9 cellular contexts compared by ENCODE assay signal in the genomic region with DNA sequence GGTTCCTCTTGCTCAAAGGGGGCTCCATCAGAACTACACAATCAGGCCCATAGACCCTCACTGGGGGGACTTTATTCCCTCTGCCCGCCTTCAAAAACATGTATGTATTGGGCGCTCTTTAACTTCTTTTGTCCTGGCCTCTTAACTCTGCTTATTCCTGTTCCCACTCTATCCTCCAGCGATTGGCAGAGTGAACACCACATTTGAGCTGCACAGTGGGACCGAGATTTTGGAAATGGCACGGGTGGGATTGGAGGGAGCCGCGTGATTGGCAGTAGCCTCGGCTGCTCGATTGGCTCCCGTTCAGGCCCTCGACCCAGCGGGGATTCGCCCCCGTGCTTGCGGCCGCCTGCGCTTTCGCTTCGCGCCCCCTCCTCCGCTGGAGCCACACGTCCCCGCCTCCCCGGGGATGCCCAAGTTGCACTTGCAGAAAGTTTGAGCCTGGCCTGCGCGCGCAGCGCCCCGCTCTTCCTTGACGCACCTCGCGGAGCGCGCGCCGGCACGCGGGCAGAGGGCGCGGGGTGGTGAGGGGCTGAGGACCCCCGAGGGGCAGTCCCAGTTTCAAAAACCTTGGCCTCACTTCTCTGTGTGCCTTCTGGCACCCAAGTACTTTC. TPM values are rescaled to one million over a fixed set of nuclear protein-coding genes. Genes with fewer than 3 reads are reported as not detected.
DNase-seq lines count a peak whose midpoint lies in the region; ATAC-seq lines count a peak whose summit lies in the region.
"Had no signal": no experiment of that assay in that cellular context is flagged by ENCODE, and none has a peak within 500 bp of the region (broad histone marks: within the 10 kb centered on the region; RNA-seq: fewer than 3 reads in every experiment).

A gene (minus strand): TSS at position 192 of the 614 bp plus-strand sequence. CDS start 164 bp downstream, at position 28.

- H3K27me3 ChIP-seq in neuronal stem cell (ENCODE audit: control insufficient read depth in 3 of 3, insufficient read depth in 3 of 3, low read depth in 1 of 3, low read length in 3 of 3): peaks cover 0 to 28% (median 5%) of the 10 kb centered on the region in 3 experiments

- peaks cover 13% of the 10 kb centered on the region in 2 donors for H3K4me1 ChIP-seq in neuronal stem cell (ENCODE audit: control insufficient read depth in 2 of 2, insufficient read depth in 1 of 2, low read depth in 1 of 2, low read length in 2 of 2)

- peak within 1 kb of the TSS; percentile 92 for H3K27ac ChIP-seq in neuronal stem cell (replicated peaks; ENCODE audit: low read length)

- peak within 1 kb of the TSS; percentile 89 for H2BK12ac ChIP-seq in neuronal stem cell (ENCODE audit: low read length)

- H3K9me3 ChIP-seq in neuronal stem cell (replicated peaks in 1 of 2; ENCODE audit: control insufficient read depth in 2 of 2, insufficient read depth in 1 of 2, low read depth in 1 of 2, low read length in 2 of 2): no peaks in the 10 kb centered on the region

- no CpG with 5 or more reads among the region's 41 CpGs for WGBS in neuronal stem cell (ENCODE audit: extremely low coverage in 2 of 2, insufficient read length in 2 of 2, insufficient replicate concordance in 1 of 2), 2 donors

- peak within 1 kb of the TSS; percentile 89 for H2BK120ac ChIP-seq in neuronal stem cell (ENCODE audit: low read depth, low read length)

- no peak within 1 kb of the TSS for H3K14ac ChIP-seq in neuronal stem cell (ENCODE audit: low read length)

- peaks cover 5 to 28% of the 10 kb centered on the region in 2 donors for H3K36me3 ChIP-seq in neuronal stem cell (replicated peaks in 1 of 2; ENCODE audit: control insufficient read depth in 2 of 2, insufficient read depth in 2 of 2, low read length in 2 of 2)

- peaks cover 10% of the 10 kb centered on the region for H3K79me1 ChIP-seq in neuronal stem cell (ENCODE audit: low read depth, low read length)

- no peak within 1 kb of the TSS for H4K8ac ChIP-seq in neuronal stem cell (ENCODE audit: low read depth, low read length)

- ATAC-seq in GM19035 (IDR thresholded peaks at IDR 0.05; ENCODE audit: unreplicated experiment): no peak
- no peak for ATAC-seq in left lobe of liver

- peak within 1 kb of the TSS; percentile 72 for H3K4ac ChIP-seq in neuronal stem cell (ENCODE audit: low read length)

- H3K4me2 ChIP-seq in neuronal stem cell (ENCODE audit: insufficient read depth, low read length, poor library complexity, severe bottlenecking): peak within 1 kb of the TSS; percentile 95

- peak within 1 kb of the TSS; percentile 97 to 99 for H3K4me3 ChIP-seq in neuronal stem cell (ENCODE audit: low read length in 2 of 2)

- H2AK5ac ChIP-seq in neuronal stem cell (ENCODE audit: low read depth, low read length): peak within 1 kb of the TSS; percentile 94

- H2AFZ ChIP-seq in neuronal stem cell (ENCODE audit: low read length): peak within 1 kb of the TSS; percentile 76

- peak within 1 kb of the TSS; percentile 77 for H3K23ac ChIP-seq in neuronal stem cell (ENCODE audit: low read depth, low read length, poor library complexity)

- peak within 1 kb of the TSS; percentile 100 for H3K18ac ChIP-seq in neuronal stem cell (ENCODE audit: low read length)

- H4K91ac ChIP-seq in neuronal stem cell (ENCODE audit: low read depth, low read length, poor library complexity): no peak within 1 kb of the TSS

- H2BK5ac ChIP-seq in neuronal stem cell (ENCODE audit: low read length): peak within 1 kb of the TSS; percentile 79

- DNase-seq in ELF-1 (ENCODE audit: low read depth, low spot score): peak; percentile 80
- peak; percentile 49 for DNase-seq in NCI-H1694 treated with DMSO at 0.1 percent for 48 hours (lab: John Stamatoyannopoulos, UW)
- peak; percentile 94 for DNase-seq in cerebellar cortex (ENCODE audit: low spot score)
- DNase-seq in neuronal stem cell (ENCODE audit: low spot score): peak; percentile 89
- no peak for DNase-seq in ureter (ENCODE audit: low spot score)
- no peak for DNase-seq in cortex of kidney (lab: John Stamatoyannopoulos, UW)
- DNase-seq in left lobe of liver (ENCODE audit: low spot score): no peak
- DNase-seq: Kasumi-1 had no signal

- H3K9ac ChIP-seq in neuronal stem cell (ENCODE audit: low read depth, low read length, poor library complexity): peak within 1 kb of the TSS; percentile 98

- H2BK15ac ChIP-seq in neuronal stem cell (ENCODE audit: low read length): peak within 1 kb of the TSS; percentile 88

RNA-seq across cellular contexts. Expression of the gene that starts here (rescaled TPM):
- 18.1 TPM for polyA plus RNA-seq in neuronal stem cell (2013, experiment 1 of 2)
- 18.3 TPM for polyA plus RNA-seq in neuronal stem cell (2013, experiment 2 of 2)
- total RNA-seq in ureter (not detected), left lobe of liver (not detected)

Comparison
In these comparisons a context has a peak if more than half of its experiments do, and no peak if none do; other contexts are left out.
1. DNase-seq: peak in ELF-1 (single experiment), NCI-H1694 treated with DMSO at 0.1 percent for 48 hours (single experiment), cerebellar cortex (single experiment) and neuronal stem cell (single experiment); none in ureter (single experiment), cortex of kidney (single experiment) and left lobe of liver (single experiment).